Comparison of ENCODE assay signal across 9 cellular contexts in the genomic region with DNA sequence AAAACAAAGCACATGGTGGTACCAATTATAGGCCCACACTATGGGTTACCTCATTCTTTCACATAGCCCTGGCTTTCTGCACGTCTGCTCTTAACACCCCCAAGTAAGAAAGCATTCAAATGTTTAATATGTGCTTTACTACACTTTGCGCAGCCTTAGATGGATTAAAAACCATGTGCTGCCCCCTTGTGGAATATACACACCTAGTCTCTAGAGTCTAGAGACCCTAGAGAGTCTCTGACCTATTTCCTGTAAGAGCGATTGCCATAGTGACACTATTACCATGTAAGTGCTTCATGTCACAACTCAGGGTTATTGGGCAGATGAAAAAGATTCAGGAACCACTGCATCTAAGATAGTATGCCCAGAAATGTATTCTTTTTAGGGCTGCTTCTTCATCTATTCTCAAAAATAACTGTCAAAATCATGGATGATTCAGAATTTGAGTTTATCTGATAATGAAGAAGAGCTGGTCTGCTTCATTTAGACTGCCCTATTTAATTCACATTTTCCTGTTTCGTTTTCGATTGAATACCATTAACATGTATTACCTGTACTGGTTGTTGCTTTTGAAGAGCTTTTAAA.
DNase-seq lines count a peak whose midpoint lies in the region; ATAC-seq and TF ChIP-seq lines count a peak whose summit lies in the region.
"Had no signal": no experiment of that assay in that cellular context is flagged by ENCODE, and none has a peak within 500 bp of the region (broad histone marks: within the 10 kb centered on the region; RNA-seq: fewer than 3 reads in every experiment).

No MANE protein-coding gene starts in this region.

- peak; percentile 78 for ATAC-seq in activated CD8-positive, alpha-beta memory T cell treated with anti-CD3 and anti-CD28 coated beads, Interleukin-2, amount 10 ng/mL, durations not matched to agents 7 days and 5 days
- ATAC-seq in GM21381 (IDR thresholded peaks at IDR 0.05; ENCODE audit: unreplicated experiment) (peak; percentile 90), HG03520 (IDR thresholded peaks at IDR 0.05; ENCODE audit: unreplicated experiment) (peak; percentile 96), left lobe of liver (peak; percentile 60)
- ATAC-seq in activated naive CD8-positive, alpha-beta T cell treated with anti-CD3 and anti-CD28 coated beads, Interleukin-2, amount 10 ng/mL, durations not matched to agents 7 days and 5 days (ENCODE audit: low read depth), result peak; percentile 98

- H3K27me3 Mint-ChIP-seq in activated CD8-positive, alpha-beta memory T cell treated with anti-CD3 and anti-CD28 coated beads, Interleukin-2, amount 10 ng/mL, durations not matched to agents 7 days and 5 days, result peaks cover 6% of the 10 kb centered on the region
- peaks cover 10% of the 10 kb centered on the region for H3K27me3 Mint-ChIP-seq in activated naive CD8-positive, alpha-beta T cell treated with anti-CD3 and anti-CD28 coated beads, Interleukin-2, amount 10 ng/mL, durations not matched to agents 7 days and 5 days
- H3K27me3 Mint-ChIP-seq in mesothelial cell of epicardium (ENCODE audit: low read depth), result no peaks in the 10 kb centered on the region

- no peak overlapping the region for H3K27ac Mint-ChIP-seq in activated CD8-positive, alpha-beta memory T cell treated with anti-CD3 and anti-CD28 coated beads, Interleukin-2, amount 10 ng/mL, durations not matched to agents 7 days and 5 days
- H3K27ac Mint-ChIP-seq in activated naive CD8-positive, alpha-beta T cell treated with anti-CD3 and anti-CD28 coated beads, Interleukin-2, amount 10 ng/mL, durations not matched to agents 7 days and 5 days, result no peak overlapping the region
- H3K27ac Mint-ChIP-seq in mesothelial cell of epicardium, result no peak overlapping the region

- TF ChIP-seq CTCF in mesothelial cell of epicardium (IDR thresholded peaks at IDR 0.05; ENCODE audit: unreplicated experiment), result no peak

- CTCF ChIA-PET in activated CD8-positive, alpha-beta memory T cell treated with anti-CD3 and anti-CD28 coated beads, Interleukin-2, amount 10 ng/mL, durations not matched to agents 7 days and 5 days (lab: Charles Lee), result interaction anchor here (0.8 kb wide), 1 partner anchor 15 kb away, joined by 3 read pairs; no protein-coding TSS in a partner anchor

- DNase-seq in activated CD8-positive, alpha-beta memory T cell treated with anti-CD3 and anti-CD28 coated beads, Interleukin-2, amount 10 ng/mL, durations not matched to agents 7 days and 5 days, result no peak
- DNase-seq in activated CD8-positive, alpha-beta memory T cell treated with anti-CD3 and anti-CD28 coated beads for 24 hours, result no peak
- DNase-seq in NCI-H526 treated with DMSO at 0.1 percent for 48 hours (lab: John Stamatoyannopoulos, UW), result peak; percentile 59
- no peak for DNase-seq in activated naive CD8-positive, alpha-beta T cell treated with anti-CD3 and anti-CD28 coated beads, Interleukin-2, amount 10 ng/mL, durations not matched to agents 7 days and 5 days
- no peak for DNase-seq in left lobe of liver (ENCODE audit: low spot score)
- DNase-seq in mesothelial cell of epicardium (ENCODE audit: low spot score in 2 of 2, unreplicated experiment in 2 of 2), result no peak
- DNase-seq: upper lobe of left lung had no signal

- POLR2A ChIA-PET in activated naive CD8-positive, alpha-beta T cell treated with anti-CD3 and anti-CD28 coated beads, Interleukin-2, amount 10 ng/mL, durations not matched to agents 7 days and 5 days (lab: Charles Lee), result no interaction called here

- H3K9me3 Mint-ChIP-seq in activated CD8-positive, alpha-beta memory T cell treated with anti-CD3 and anti-CD28 coated beads, Interleukin-2, amount 10 ng/mL, durations not matched to agents 7 days and 5 days (ENCODE audit: low read depth), result no peaks in the 10 kb centered on the region
- no peaks in the 10 kb centered on the region for H3K9me3 Mint-ChIP-seq in activated naive CD8-positive, alpha-beta T cell treated with anti-CD3 and anti-CD28 coated beads, Interleukin-2, amount 10 ng/mL, durations not matched to agents 7 days and 5 days
- H3K9me3 Mint-ChIP-seq in mesothelial cell of epicardium, result peaks cover 4% of the 10 kb centered on the region

- no peaks in the 10 kb centered on the region for H3K36me3 Mint-ChIP-seq in activated CD8-positive, alpha-beta memory T cell treated with anti-CD3 and anti-CD28 coated beads, Interleukin-2, amount 10 ng/mL, durations not matched to agents 7 days and 5 days
- H3K36me3 Mint-ChIP-seq in activated naive CD8-positive, alpha-beta T cell treated with anti-CD3 and anti-CD28 coated beads, Interleukin-2, amount 10 ng/mL, durations not matched to agents 7 days and 5 days, result no peaks in the 10 kb centered on the region
- no peaks in the 10 kb centered on the region for H3K36me3 Mint-ChIP-seq in mesothelial cell of epicardium

- H3K4me1 Mint-ChIP-seq in activated CD8-positive, alpha-beta memory T cell treated with anti-CD3 and anti-CD28 coated beads, Interleukin-2, amount 10 ng/mL, durations not matched to agents 7 days and 5 days, result peaks cover 8% of the 10 kb centered on the region
- peaks cover 13% of the 10 kb centered on the region for H3K4me1 Mint-ChIP-seq in activated naive CD8-positive, alpha-beta T cell treated with anti-CD3 and anti-CD28 coated beads, Interleukin-2, amount 10 ng/mL, durations not matched to agents 7 days and 5 days
- H3K4me1 Mint-ChIP-seq in mesothelial cell of epicardium, result peaks cover 4% of the 10 kb centered on the region

- H3K4me3 Mint-ChIP-seq in activated CD8-positive, alpha-beta memory T cell treated with anti-CD3 and anti-CD28 coated beads, Interleukin-2, amount 10 ng/mL, durations not matched to agents 7 days and 5 days, result no peak overlapping the region
- no peak overlapping the region for H3K4me3 Mint-ChIP-seq in activated naive CD8-positive, alpha-beta T cell treated with anti-CD3 and anti-CD28 coated beads, Interleukin-2, amount 10 ng/mL, durations not matched to agents 7 days and 5 days
- H3K4me3 Mint-ChIP-seq in mesothelial cell of epicardium, result no peak overlapping the region
